21 cellular contexts compared by ENCODE assay signal in the genomic region with DNA sequence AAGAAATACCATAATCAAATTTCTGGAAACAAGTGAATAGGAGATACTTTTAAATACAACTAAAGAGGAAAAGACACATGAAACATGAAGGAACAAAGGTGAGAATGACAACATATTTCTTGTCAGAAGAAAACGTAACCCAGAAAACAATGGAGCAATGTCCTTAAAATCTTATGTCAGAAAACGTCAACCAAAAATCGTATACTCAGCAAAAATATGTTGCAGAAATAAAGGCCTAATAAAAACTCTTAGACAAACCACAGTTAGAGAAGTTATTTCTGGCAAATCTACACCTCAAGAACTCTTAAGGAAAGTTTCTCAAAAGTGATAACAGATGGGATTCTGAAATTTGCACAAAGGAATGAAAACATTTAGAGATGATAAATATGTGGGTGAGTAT.
"Had no signal": no experiment of that assay in that cellular context is flagged by ENCODE, and none has a peak within 500 bp of the region (broad histone marks: within the 10 kb centered on the region; RNA-seq: fewer than 3 reads in every experiment).

No MANE protein-coding gene starts in this region.

- H3K27me3 ChIP-seq: MG63 had no signal

- H3K36me3 ChIP-seq: MG63 had no signal

- H3K9me3 ChIP-seq: MG63, SK-N-SH had no signal

- H3K9ac ChIP-seq: SK-N-SH had no signal

- FAIRE-seq: RCC 7860 had no signal

- H3K4me3 Mint-ChIP-seq: T-cell had no signal

- H3K27ac Mint-ChIP-seq: T-cell had no signal

- H3K36me3 Mint-ChIP-seq: T-cell had no signal

- H3K4me2 ChIP-seq: SK-N-SH had no signal

- DNase-seq: Karpas-422, KG1, MG63, NCI-H1092 treated with DMSO at 0.1 percent for 48 hours, NCI-H1436, NCI-H187, NCI-H2029, NCI-H2081 treated with DMSO at 0.1 percent for 48 hours, NCI-H2171, NCI-H226, NCI-H446, NCI-H510A, NCI-H524 treated with DMSO at 0.1 percent for 48 hours, NCI-H69, NCI-H774, RPMI8226, SHP77, SK-N-SH, SW 1271, T-cell had no signal

- H3K27me3 Mint-ChIP-seq: T-cell had no signal

- H3K4me3 ChIP-seq: MG63 had no signal

- H3K4me1 Mint-ChIP-seq: T-cell had no signal
